In the genomic region with DNA sequence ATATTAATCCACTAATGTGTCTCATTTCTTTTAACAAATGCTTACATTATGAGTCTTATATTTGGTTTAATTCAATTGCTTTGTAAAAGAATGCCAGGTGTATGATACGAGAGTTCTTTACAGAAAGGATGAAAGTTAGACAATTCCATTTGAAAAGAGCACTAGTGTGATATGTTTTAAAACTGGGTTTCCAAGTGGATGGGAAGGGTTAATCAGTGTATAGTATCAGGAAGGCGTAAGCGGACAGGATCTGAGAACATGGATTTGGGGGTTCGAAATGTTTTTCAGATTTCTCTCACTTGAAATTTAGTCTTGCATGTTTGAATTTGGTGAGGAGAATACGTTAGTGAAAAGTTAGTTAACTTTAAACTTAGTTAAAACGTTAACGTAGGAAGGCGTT, we compare ENCODE assay signal across 10 cellular contexts. TPM values are rescaled to one million over a fixed set of nuclear protein-coding genes. Genes with fewer than 3 reads are reported as not detected.
DNase-seq lines count a peak whose midpoint lies in the region; ATAC-seq and TF ChIP-seq lines count a peak whose summit lies in the region.
"Had no signal": no experiment of that assay in that cellular context is flagged by ENCODE, and none has a peak within 500 bp of the region (broad histone marks: within the 10 kb centered on the region; RNA-seq: fewer than 3 reads in every experiment).

No MANE protein-coding gene starts in this region.

- no peak for DNase-seq in CD4-positive, CD25-positive, alpha-beta regulatory T cell
- no peak for DNase-seq in SJCRH30
- no peak for DNase-seq in fibroblast of the aortic adventitia (ENCODE audit: low read depth)
- DNase-seq in prostate gland (ENCODE audit: low spot score) = no peak
- no peak for DNase-seq in activated T-cell treated with anti-CD3 and anti-CD28 coated beads, Interleukin-2, amount 50 U/mL, for 4 hours
- no peak for DNase-seq in activated naive CD4-positive, alpha-beta T cell (lab: John Stamatoyannopoulos, UW)
- no peak for DNase-seq in NCI-H446 treated with DMSO at 0.1 percent for 48 hours (lab: John Stamatoyannopoulos, UW)
- DNase-seq in putamen (ENCODE audit: low spot score) = no peak
- DNase-seq: activated T-cell treated with anti-CD3 and anti-CD28 coated beads, Interleukin-2, amount 50 U/mL, for 24 hours; NK-92 treated with Interleukin-12 subunit alpha and Interleukin-12 subunit beta, amount 100 ng/mL, for 24 hours had no signal

- no peaks in the 10 kb centered on the region for H3K9me3 ChIP-seq in CD4-positive, CD25-positive, alpha-beta regulatory T cell (ENCODE audit: control insufficient read depth in 2 of 2, low read length in 2 of 2)
- H3K9me3 ChIP-seq in SJCRH30 (replicated peaks) = no peaks in the 10 kb centered on the region
- H3K9me3 ChIP-seq in prostate gland = no peaks in the 10 kb centered on the region

- peaks cover 12% of the 10 kb centered on the region for H3K36me3 Mint-ChIP-seq in CD4-positive, CD25-positive, alpha-beta regulatory T cell
- H3K36me3 Mint-ChIP-seq in activated T-cell treated with anti-CD3 and anti-CD28 coated beads, Interleukin-2, amount 50 U/mL, for 4 hours (ENCODE audit: insufficient read depth) = peaks cover 12% of the 10 kb centered on the region

- 61% methylated on average over 8 of the region's 8 CpGs for WGBS in prostate gland

- intact Hi-C loops in prostate gland (cut with DNase I) = no loop called here

- H3K27me3 Mint-ChIP-seq in CD4-positive, CD25-positive, alpha-beta regulatory T cell = no peaks in the 10 kb centered on the region
- H3K27me3 Mint-ChIP-seq in activated T-cell treated with anti-CD3 and anti-CD28 coated beads, Interleukin-2, amount 50 U/mL, for 4 hours (ENCODE audit: low read depth) = no peaks in the 10 kb centered on the region

- no peak for TF ChIP-seq CTCF in fibroblast of the aortic adventitia (IDR thresholded peaks at IDR 0.05; ENCODE audit: insufficient read depth, low read length)
- TF ChIP-seq CTCF in prostate gland (IDR thresholded peaks at IDR 0.05) = no peak

- no peak overlapping the region for H3K27ac ChIP-seq in CD4-positive, CD25-positive, alpha-beta regulatory T cell (ENCODE audit: insufficient read depth, low read length, poor library complexity, severe bottlenecking)
- H3K27ac ChIP-seq in SJCRH30 (no peak overlapping the region), prostate gland (peak overlapping the region; percentile 99 to 100)

- peak overlapping the region; percentile 81 to 93 (median 85) for H3K4me3 Mint-ChIP-seq in CD4-positive, CD25-positive, alpha-beta regulatory T cell
- no peak overlapping the region for H3K4me3 Mint-ChIP-seq in activated T-cell treated with anti-CD3 and anti-CD28 coated beads, Interleukin-2, amount 50 U/mL, for 4 hours

- ATAC-seq in CD4-positive, CD25-positive, alpha-beta regulatory T cell (ENCODE audit: low read depth in 2 of 2) = no peak
- ATAC-seq in activated T-cell treated with anti-CD3 and anti-CD28 coated beads, Interleukin-2, amount 50 U/mL, for 4 hours = no peak

- H3K4me1 ChIP-seq in CD4-positive, CD25-positive, alpha-beta regulatory T cell (ENCODE audit: control insufficient read depth, insufficient read depth, low read length, poor library complexity, severe bottlenecking) = peaks cover 43% of the 10 kb centered on the region
- peaks cover 19% of the 10 kb centered on the region for H3K4me1 ChIP-seq in SJCRH30
- no peaks in the 10 kb centered on the region for H3K4me1 ChIP-seq in prostate gland (replicated peaks)

- H3K27me3 ChIP-seq in CD4-positive, CD25-positive, alpha-beta regulatory T cell (ENCODE audit: control insufficient read depth, insufficient read depth, low read length) = no peaks in the 10 kb centered on the region
- H3K27me3 ChIP-seq in SJCRH30 (no peaks in the 10 kb centered on the region), prostate gland (replicated peaks; ENCODE audit: insufficient read depth) (no peaks in the 10 kb centered on the region)

- H3K9me3 Mint-ChIP-seq in CD4-positive, CD25-positive, alpha-beta regulatory T cell = peaks cover 0 to 5% (median 0%) of the 10 kb centered on the region in 7 donors
- peaks cover 4% of the 10 kb centered on the region for H3K9me3 Mint-ChIP-seq in activated T-cell treated with anti-CD3 and anti-CD28 coated beads, Interleukin-2, amount 50 U/mL, for 4 hours
- H3K9me3 Mint-ChIP-seq: activated T-cell treated with anti-CD3 and anti-CD28 coated beads, Interleukin-2, amount 50 U/mL, for 24 hours had no signal

- H3K27ac Mint-ChIP-seq in CD4-positive, CD25-positive, alpha-beta regulatory T cell = peak overlapping the region; percentile 4 to 45 (median 22)

- peaks cover 8% of the 10 kb centered on the region for H3K36me3 ChIP-seq in CD4-positive, CD25-positive, alpha-beta regulatory T cell (ENCODE audit: control insufficient read depth, insufficient read depth, low read length)
- H3K36me3 ChIP-seq in SJCRH30 (peaks cover 3% of the 10 kb centered on the region; the same call in 1 of the 2 replicates), prostate gland (no peaks in the 10 kb centered on the region)

- H3K4me1 Mint-ChIP-seq in CD4-positive, CD25-positive, alpha-beta regulatory T cell = peaks cover 27 to 62% (median 47%) of the 10 kb centered on the region in 4 donors
- H3K4me1 Mint-ChIP-seq in activated T-cell treated with anti-CD3 and anti-CD28 coated beads, Interleukin-2, amount 50 U/mL, for 4 hours (ENCODE audit: low read depth) = peaks cover 57% of the 10 kb centered on the region

- H3K4me3 ChIP-seq in CD4-positive, CD25-positive, alpha-beta regulatory T cell (ENCODE audit: low read depth, low read length) = peak overlapping the region; percentile 21
- H3K4me3 ChIP-seq in SJCRH30 (peak overlapping the region; percentile 85), fibroblast of the aortic adventitia (ENCODE audit: low read depth, low read length) (peak overlapping the region; percentile 91), prostate gland (peak overlapping the region; percentile 97 to 98)

- TF ChIP-seq POLR2A in prostate gland (IDR thresholded peaks at IDR 0.05) = no peak

RNA-seq across cellular contexts. Expression of a gene that starts 2.6 kb away (rescaled TPM):
- total RNA-seq in CD4-positive, CD25-positive, alpha-beta regulatory T cell = 24.2 TPM
- 10 to 100 TPM; 16.9 to 23.3 (median 20.2) TPM for polyA plus RNA-seq in CD4-positive, CD25-positive, alpha-beta regulatory T cell
- total RNA-seq in SJCRH30 (2014; rRNA removed; shearing (Covaris generic)) = 35.0 and 35.7 TPM in 2 replicates
- 49.3 and 54.5 TPM in 2 replicates for total RNA-seq in fibroblast of the aortic adventitia (ENCODE audit: low replicate concordance)
- 100 to 1,000 TPM; 108 to 144 TPM for total RNA-seq in prostate gland
- 10 to 100 TPM in 2 of 3 donors, 1 to 10 TPM in 1; 8.5 to 13.0 (median 10.8) TPM for total RNA-seq in activated T-cell treated with anti-CD3 and anti-CD28 coated beads, Interleukin-2, amount 50 U/mL, for 4 hours

Comparison
In these comparisons a context has a peak if more than half of its experiments do, and no peak if none do; other contexts are left out.
1. H3K27ac ChIP-seq: peak in prostate gland (2 of 2); none in CD4-positive, CD25-positive, alpha-beta regulatory T cell (single experiment) and SJCRH30 (single experiment).
2. H3K4me3 ChIP-seq: peak in every context shown above with its lines; median percentile 98 in prostate gland; 91 in fibroblast of the aortic adventitia; 85 in SJCRH30; 21 in CD4-positive, CD25-positive, alpha-beta regulatory T cell.